Comparison of ENCODE assay signal across 8 cellular contexts in genomic region chr4:83548151-83548905, GRCh38. TPM values are rescaled to one million over a fixed set of nuclear protein-coding genes. Genes with fewer than 3 reads are reported as not detected.
DNase-seq lines count a peak whose midpoint lies in the region; ATAC-seq and TF ChIP-seq lines count a peak whose summit lies in the region.

No MANE protein-coding gene starts in this region.

- peak; percentile 49 for ATAC-seq in GM23338
- ATAC-seq in T-cell (replicated peaks in 1 of 4), result peak; percentile 39 to 98 (median 78)
- ATAC-seq in left colon, result peak; percentile 96

- CTCF ChIA-PET in T-cell (lab: Charles Lee), result interaction anchor here (0.5 to 0.7 kb wide), 2 partner anchors 8 to 1632 kb away, joined by 3 to 4 read pairs; no protein-coding TSS in a partner anchor

- H3K27ac ChIP-seq in GM23338 (ENCODE audit: low read depth) (no peak overlapping the region), ascending aorta (no peak overlapping the region)

- no peaks in the 10 kb centered on the region for H3K27me3 Mint-ChIP-seq in GM23338 (ENCODE audit: insufficient read depth, low read depth, poor library complexity)
- peaks cover 0 to 3% of the 10 kb centered on the region in 2 donors for H3K27me3 Mint-ChIP-seq in T-cell

- no peaks in the 10 kb centered on the region for H3K9me2 ChIP-seq in GM23338 (ENCODE audit: insufficient read depth)

- no peaks in the 10 kb centered on the region for H3K9me3 ChIP-seq in ascending aorta

- H2AFZ ChIP-seq in GM23338, result peak overlapping the region; percentile 96

- intact Hi-C loops in ascending aorta (cut with DNase I), result no loop called here
- intact Hi-C loops in left colon (cut with DNase I, micrococcal nuclease), result no loop called here

- H4K20me1 ChIP-seq in GM23338 (replicated peaks; ENCODE audit: insufficient read depth), result no peaks in the 10 kb centered on the region

- H3K27me3 ChIP-seq in GM23338 (ENCODE audit: insufficient read depth), result no peaks in the 10 kb centered on the region
- no peaks in the 10 kb centered on the region for H3K27me3 ChIP-seq in ascending aorta

- peak; percentile 15 for DNase-seq in ELF-1 (ENCODE audit: low read depth, low spot score)
- peak; percentile 19 for DNase-seq in GM23338 (ENCODE audit: low spot score)
- peak; percentile 89 for DNase-seq in KBM-7
- DNase-seq in T-cell, result peak in 27 of 34 experiments; percentile 3 to 47 (median 18)
- peak; percentile 27 to 75 for DNase-seq in ascending aorta (ENCODE audit: low spot score in 2 of 2)
- peak; percentile 74 to 88 for DNase-seq in left colon
- DNase-seq in stimulated activated CD8-positive, alpha-beta memory T cell treated with anti-CD3 and anti-CD28 coated beads, Interleukin-2, amount 100 ng/mL, for 48 hours (ENCODE audit: low read depth in 2 of 2), result peak; percentile 50 to 58
- no peak for DNase-seq in GM19238 (ENCODE audit: insufficient read length, low spot score)

- no peak overlapping the region for H3K4me2 ChIP-seq in GM23338

- no peaks in the 10 kb centered on the region for H3F3A ChIP-seq in GM23338 (replicated peaks; ENCODE audit: low read depth)

- H3K36me3 ChIP-seq in GM23338 (ENCODE audit: insufficient read depth) (no peaks in the 10 kb centered on the region), ascending aorta (no peaks in the 10 kb centered on the region)

- H3K9me3 Mint-ChIP-seq in GM23338, result no peaks in the 10 kb centered on the region
- no peaks in the 10 kb centered on the region for H3K9me3 Mint-ChIP-seq in T-cell

- POLR2A ChIA-PET in T-cell (lab: Charles Lee), result no interaction called here

- peak overlapping the region; percentile 95 for H3K27ac Mint-ChIP-seq in GM23338
- peak overlapping the region in 1 of 2 donors; percentile 48 for H3K27ac Mint-ChIP-seq in T-cell

- H3K4me1 ChIP-seq in GM23338 (ENCODE audit: insufficient read depth) (peaks cover 5% of the 10 kb centered on the region; the same call in 1 of the 2 replicates), ascending aorta (peaks cover 0 to 5% of the 10 kb centered on the region in 2 donors)

- H3K4me3 Mint-ChIP-seq in GM23338, result no peak overlapping the region
- H3K4me3 Mint-ChIP-seq in T-cell, result no peak overlapping the region

- in situ Hi-C loops in KBM-7 (cut with MboI; ENCODE audit: low pct_unique_long_range_greater_than_20kb, low sequenced_read_pairs), result no loop called here

- H3K79me2 ChIP-seq in GM23338 (replicated peaks; ENCODE audit: insufficient read depth), result no peaks in the 10 kb centered on the region

- H3K4me3 ChIP-seq in GM23338 (no peak overlapping the region), ascending aorta (no peak overlapping the region)

- H3K4me1 Mint-ChIP-seq in GM23338 (no peaks in the 10 kb centered on the region), T-cell (peaks cover 0 to 9% (median 5%) of the 10 kb centered on the region in 3 donors)

- TF ChIP-seq CTCF in GM23338 (conservative IDR thresholded peaks at IDR 0.05; ENCODE audit: low read depth in 2 of 2) (no peak), ascending aorta (IDR thresholded peaks at IDR 0.05) (no peak)

- H3K36me3 Mint-ChIP-seq in GM23338 (ENCODE audit: low read depth) (no peaks in the 10 kb centered on the region), T-cell (peaks cover 11% of the 10 kb centered on the region)

TF ChIP-seq in GM23338, 12 proteins besides CTCF, POLR2A, EP300 and RAD21:
- TF ChIP-seq NANOG (IDR thresholded peaks at IDR 0.05; ENCODE audit: borderline replicate concordance), result no peak
- TF ChIP-seq EZH2 (IDR thresholded peaks at IDR 0.05; ENCODE audit: low read depth, unreplicated experiment), result no peak
- TF ChIP-seq ZNF331 (CRISPR knock-in tag; IDR thresholded peaks at IDR 0.05; ENCODE audit: low read depth), result no peak
- TF ChIP-seq REST (IDR thresholded peaks at IDR 0.05; ENCODE audit: unreplicated experiment), result no peak
- TF ChIP-seq ZNF114 (CRISPR knock-in tag; IDR thresholded peaks at IDR 0.05), result no peak
- TF ChIP-seq CREB1 (CRISPR knock-in tag; IDR thresholded peaks at IDR 0.05; ENCODE audit: low read depth), result no peak
- TF ChIP-seq JUNB (IDR thresholded peaks at IDR 0.05; ENCODE audit: unreplicated experiment), result no peak

RNA-seq across cellular contexts. Expression of gene GPAT3, which starts 12.4 kb away (rescaled TPM):
- total RNA-seq in GM23338 (2014; rRNA removed; shearing (Covaris generic)), result 2.0 and 5.7 TPM in 2 replicates
- polyA plus RNA-seq in GM23338 (2016; fragmentation: Nextera tagmentation; extraction: Ambion mirVana), result 0.77 and 1.2 TPM in 2 replicates
- 1 to 10 TPM; 2.7 to 8.3 (median 6.1) TPM for total RNA-seq in T-cell
- 1.5 TPM for total RNA-seq in ascending aorta
- 10 to 100 TPM; 27.0 to 51.5 TPM for total RNA-seq in left colon
